ENCODE assay signal across 11 cellular contexts in genomic region chr2:172430027-172430426, GRCh38. TPM values are rescaled to one million over a fixed set of nuclear protein-coding genes. Genes with fewer than 3 reads are reported as not detected.
DNase-seq lines count a peak whose midpoint lies in the region; ATAC-seq and TF ChIP-seq lines count a peak whose summit lies in the region.
"Had no signal": no experiment of that assay in that cellular context is flagged by ENCODE, and none has a peak within 500 bp of the region (broad histone marks: within the 10 kb centered on the region; RNA-seq: fewer than 3 reads in every experiment).

No MANE protein-coding gene starts in this region.

- intact Hi-C loops in activated naive CD4-positive, alpha-beta T cell treated with anti-CD3 and anti-CD28 coated beads for 36 hours (cut with micrococcal nuclease) = loop anchor here (10.0 kb wide), 2 partner anchors 535 to 1115 kb away; partner anchors contain the start of gene SLC25A12
- intact Hi-C loops in transverse colon (cut with DNase I; ENCODE audit: low total_unique reads) = no loop called here

- WGBS in mesodermal cell (ENCODE audit: insufficient coverage in 2 of 2), 2 experiments = 57% methylated on average over 1 of the region's 1 CpG; no CpG with 5 or more reads in 1 of the 2 experiments
- WGBS in transverse colon (ENCODE audit: low coverage in 1 of 2), 2 donors = 33 to 54% methylated on average over 1 of the region's 1 CpG

- peaks cover 21% of the 10 kb centered on the region for H3K4me1 Mint-ChIP-seq in activated naive CD4-positive, alpha-beta T cell treated with anti-CD3 and anti-CD28 coated beads, Interleukin-2, amount 50 U/mL, for 24 hours
- H3K4me1 Mint-ChIP-seq in activated naive CD4-positive, alpha-beta T cell treated with anti-CD3 and anti-CD28 coated beads for 36 hours (ENCODE audit: low read depth) = peaks cover 78% of the 10 kb centered on the region
- peaks cover 65% of the 10 kb centered on the region for H3K4me1 Mint-ChIP-seq in central memory CD8-positive, alpha-beta T cell

- peaks cover 13% of the 10 kb centered on the region for H3K4me1 ChIP-seq in mesodermal cell (ENCODE audit: control insufficient read depth, insufficient read depth, low read length, poor library complexity, severe bottlenecking)
- H3K4me1 ChIP-seq in transverse colon = peaks cover 10 to 59% (median 38%) of the 10 kb centered on the region in 4 donors

- CTCF ChIA-PET in activated naive CD4-positive, alpha-beta T cell treated with anti-CD3 and anti-CD28 coated beads for 36 hours (lab: Charles Lee) = interaction anchor here (0.8 to 13.6 kb wide), 7 partner anchors 11 to 1501 kb away, joined by 3 to 353 read pairs (median 6); partner anchors contain the start of gene GORASP2

- H3K9me3 ChIP-seq in mesodermal cell (ENCODE audit: control insufficient read depth, low read length) = no peaks in the 10 kb centered on the region
- H3K9me3 ChIP-seq in transverse colon = no peaks in the 10 kb centered on the region

- no peaks in the 10 kb centered on the region for H3K27me3 Mint-ChIP-seq in activated naive CD4-positive, alpha-beta T cell treated with anti-CD3 and anti-CD28 coated beads, Interleukin-2, amount 50 U/mL, for 24 hours
- no peaks in the 10 kb centered on the region for H3K27me3 Mint-ChIP-seq in activated naive CD4-positive, alpha-beta T cell treated with anti-CD3 and anti-CD28 coated beads for 36 hours (ENCODE audit: low read depth)
- H3K27me3 Mint-ChIP-seq in central memory CD8-positive, alpha-beta T cell = no peaks in the 10 kb centered on the region

- TF ChIP-seq POLR2A in transverse colon (IDR thresholded peaks at IDR 0.05) = no peak

- peaks cover 10% of the 10 kb centered on the region for H3K27me3 ChIP-seq in transverse colon

- H3K36me3 ChIP-seq in mesodermal cell (ENCODE audit: control insufficient read depth, insufficient read depth, low read length) (peaks cover 14% of the 10 kb centered on the region), transverse colon (no peaks in the 10 kb centered on the region)

- DNase-seq in activated naive CD4-positive, alpha-beta T cell treated with anti-CD3 and anti-CD28 coated beads for 36 hours = no peak
- DNase-seq in central memory CD8-positive, alpha-beta T cell (ENCODE audit: low spot score in 2 of 2) = no peak
- DNase-seq in transverse colon (no peak), C1 segment of cervical spinal cord (lab: John Stamatoyannopoulos, UW) (no peak), occipital lobe (lab: John Stamatoyannopoulos, UW) (no peak), DMS 273 (lab: John Stamatoyannopoulos, UW; ENCODE audit: unreplicated experiment) (no peak)
- DNase-seq: activated CD4-positive, alpha-beta T cell treated with anti-CD3 and anti-CD28 coated beads, Interleukin-2, amount 50 U/mL, for 48 hours; activated naive CD8-positive, alpha-beta T cell treated with anti-CD3 and anti-CD28 coated beads, Interleukin-2, amount 10 ng/mL, durations not matched to agents 7 days and 5 days; NCI-H774 had no signal

- H3K27ac ChIP-seq in mesodermal cell (ENCODE audit: low read depth, low read length, severe bottlenecking) = no peak overlapping the region
- H3K27ac ChIP-seq in transverse colon = peak overlapping the region; percentile 95 to 97 (median 96)

- H3K4me3 ChIP-seq in mesodermal cell (ENCODE audit: extremely low read depth, insufficient read depth, low read length, poor library complexity, severe bottlenecking) (peak overlapping the region; percentile 73), transverse colon (peak overlapping the region in 3 of 4 donors; percentile 74 to 83 (median 82))

- peak overlapping the region; percentile 76 for H3K27ac Mint-ChIP-seq in activated naive CD4-positive, alpha-beta T cell treated with anti-CD3 and anti-CD28 coated beads, Interleukin-2, amount 50 U/mL, for 24 hours
- H3K27ac Mint-ChIP-seq in activated naive CD4-positive, alpha-beta T cell treated with anti-CD3 and anti-CD28 coated beads for 36 hours = no peak overlapping the region
- H3K27ac Mint-ChIP-seq in central memory CD8-positive, alpha-beta T cell (ENCODE audit: low read depth) = no peak overlapping the region
- H3K27ac Mint-ChIP-seq: activated naive CD8-positive, alpha-beta T cell treated with anti-CD3 and anti-CD28 coated beads, Interleukin-2, amount 10 ng/mL, durations not matched to agents 7 days and 5 days had no signal

- no peaks in the 10 kb centered on the region for H3K9me3 Mint-ChIP-seq in activated naive CD4-positive, alpha-beta T cell treated with anti-CD3 and anti-CD28 coated beads, Interleukin-2, amount 50 U/mL, for 24 hours
- H3K9me3 Mint-ChIP-seq in activated naive CD4-positive, alpha-beta T cell treated with anti-CD3 and anti-CD28 coated beads for 36 hours = no peaks in the 10 kb centered on the region
- H3K9me3 Mint-ChIP-seq in central memory CD8-positive, alpha-beta T cell = no peaks in the 10 kb centered on the region
- H3K9me3 Mint-ChIP-seq: activated naive CD8-positive, alpha-beta T cell treated with anti-CD3 and anti-CD28 coated beads, Interleukin-2, amount 10 ng/mL, durations not matched to agents 7 days and 5 days had no signal

- ATAC-seq in central memory CD8-positive, alpha-beta T cell (replicated peaks; ENCODE audit: extremely low read depth, poor library complexity, severe bottlenecking) = no peak

- TF ChIP-seq CTCF in transverse colon (IDR thresholded peaks at IDR 0.05) = no peak

- TF ChIP-seq EP300 in transverse colon (IDR thresholded peaks at IDR 0.05; ENCODE audit: low read depth) = no peak

- peak overlapping the region; percentile 89 for H3K4me3 Mint-ChIP-seq in activated naive CD4-positive, alpha-beta T cell treated with anti-CD3 and anti-CD28 coated beads, Interleukin-2, amount 50 U/mL, for 24 hours
- no peak overlapping the region for H3K4me3 Mint-ChIP-seq in activated naive CD4-positive, alpha-beta T cell treated with anti-CD3 and anti-CD28 coated beads for 36 hours
- peak overlapping the region; percentile 83 for H3K4me3 Mint-ChIP-seq in central memory CD8-positive, alpha-beta T cell

- peaks cover 2% of the 10 kb centered on the region for H3K36me3 Mint-ChIP-seq in activated naive CD4-positive, alpha-beta T cell treated with anti-CD3 and anti-CD28 coated beads, Interleukin-2, amount 50 U/mL, for 24 hours
- H3K36me3 Mint-ChIP-seq in activated naive CD4-positive, alpha-beta T cell treated with anti-CD3 and anti-CD28 coated beads for 36 hours (ENCODE audit: low read depth) = no peaks in the 10 kb centered on the region
- H3K36me3 Mint-ChIP-seq in central memory CD8-positive, alpha-beta T cell (ENCODE audit: insufficient read depth) = peaks cover 15% of the 10 kb centered on the region

- in situ Hi-C loops in transverse colon (cut with MboI; ENCODE audit: low pct_ligation_motif_present in 1 of 4, low pct_unique_long_range_greater_than_20kb in 1 of 4, low sequenced_read_pairs in 3 of 4) = no loop called here

RNA-seq across cellular contexts. Expression of gene ITGA6, which starts 2.6 kb away (rescaled TPM):
- 10 to 100 TPM; 16.5 to 16.8 TPM for total RNA-seq in activated naive CD4-positive, alpha-beta T cell treated with anti-CD3 and anti-CD28 coated beads for 36 hours
- polyA plus RNA-seq in mesodermal cell (2013, experiment 1 of 2) = 55.3 TPM
- polyA plus RNA-seq in mesodermal cell (2013, experiment 2 of 2) = 51.8 TPM
- total RNA-seq in transverse colon = 100 to 1,000 TPM in 3 of 4 donors, 10 to 100 TPM in 1; 80.4 to 267 (median 207) TPM
- 32.6 TPM for total RNA-seq in occipital lobe
